Comparison of ENCODE assay signal across 20 cellular contexts in the genomic region with DNA sequence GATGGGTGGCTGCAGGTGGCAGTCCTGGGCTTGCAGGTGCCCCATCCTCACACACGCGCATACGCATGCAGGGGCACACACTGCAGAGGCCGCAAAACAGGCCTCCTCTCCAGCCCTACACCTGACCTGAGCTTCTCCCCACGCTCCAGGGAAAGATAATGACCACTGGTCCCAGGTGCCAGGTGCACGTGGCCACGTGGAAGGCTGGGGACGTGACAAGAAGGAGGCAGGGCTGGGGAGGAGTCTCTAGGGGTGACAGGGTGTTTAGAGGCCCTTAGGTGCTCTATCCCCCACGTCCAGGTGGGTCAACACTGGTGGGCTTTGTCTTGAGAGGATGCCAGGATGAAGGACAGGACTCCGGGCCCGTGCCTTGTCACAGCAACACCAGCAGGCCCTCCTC. TPM values are rescaled to one million over a fixed set of nuclear protein-coding genes. Genes with fewer than 3 reads are reported as not detected.
DNase-seq lines count a peak whose midpoint lies in the region; ATAC-seq, FAIRE-seq and TF ChIP-seq lines count a peak whose summit lies in the region.
"Had no signal": no experiment of that assay in that cellular context is flagged by ENCODE, and none has a peak within 500 bp of the region (broad histone marks: within the 10 kb centered on the region; RNA-seq: fewer than 3 reads in every experiment).

No MANE protein-coding gene starts in this region.

- H3K36me3 Mint-ChIP-seq in WTC11, result peaks cover 8% of the 10 kb centered on the region
- H3K36me3 Mint-ChIP-seq in MCF 10A (ENCODE audit: insufficient read depth, unreplicated experiment), result no peaks in the 10 kb centered on the region

- H3K9me3 Mint-ChIP-seq in WTC11 (peaks cover 9% of the 10 kb centered on the region), MCF 10A (ENCODE audit: unreplicated experiment) (no peaks in the 10 kb centered on the region)
- H3K9me3 Mint-ChIP-seq: CD8-positive, alpha-beta T cell had no signal

- H3K9me3 ChIP-seq in osteoblast (ENCODE audit: low read depth, low read length), result peaks cover 4% of the 10 kb centered on the region
- no peaks in the 10 kb centered on the region for H3K9me3 ChIP-seq in upper lobe of right lung

- H3K36me3 ChIP-seq in osteoblast (ENCODE audit: insufficient read depth, low read length) (no peaks in the 10 kb centered on the region), upper lobe of right lung (no peaks in the 10 kb centered on the region)
- H3K36me3 ChIP-seq: HAP-1 had no signal

- no peak for FAIRE-seq in D721Med (lab: Jason Lieb, UNC)
- FAIRE-seq: GM12878 had no signal

- H3K4me3 ChIP-seq in osteoblast (ENCODE audit: insufficient read depth, low read length) (no peak overlapping the region), upper lobe of right lung (no peak overlapping the region)
- H3K4me3 ChIP-seq: GM12878, GM23248, HAP-1 had no signal

- H2AFZ ChIP-seq in osteoblast (ENCODE audit: low read length), result no peak overlapping the region
- H2AFZ ChIP-seq: GM23248 had no signal

- DNase-seq in WTC11 (ENCODE audit: low spot score) (no peak), osteoblast (ENCODE audit: insufficient read length, low spot score, missing footprints) (peak; percentile 76), upper lobe of right lung (peak; percentile 60), D721Med (ENCODE audit: insufficient read length, low spot score) (no peak), MCF 10A (ENCODE audit: unreplicated experiment) (no peak)
- DNase-seq in activated T-cell treated with anti-CD3 and anti-CD28 coated beads, Interleukin-2, amount 50 U/mL, for 1 hour, result no peak
- DNase-seq: C1 segment of cervical spinal cord; Caco-2; CD4-positive, CD25-positive, alpha-beta regulatory T cell; CD8-positive, alpha-beta T cell; DMS 273 treated with DMSO at 0.1 percent for 48 hours; DMS79; EL; GDM1; GM23248; HFFc6 had no signal

- H3K4me3 Mint-ChIP-seq in WTC11 (no peak overlapping the region), MCF 10A (ENCODE audit: unreplicated experiment) (no peak overlapping the region)
- H3K4me3 Mint-ChIP-seq: CD4-positive, CD25-positive, alpha-beta regulatory T cell; CD8-positive, alpha-beta T cell; HFFc6 had no signal

- POLR2A ChIA-PET in WTC11 (lab: Charles Lee), result no interaction called here
- POLR2A ChIA-PET in MCF 10A (lab: Yijun Ruan, JAX), result no interaction called here

- TF ChIP-seq CTCF in WTC11 (IDR thresholded peaks at IDR 0.05), result no peak
- no peak for TF ChIP-seq CTCF in osteoblast (IDR thresholded peaks at IDR 0.05; ENCODE audit: extremely low read depth, low read depth, low read length)
- TF ChIP-seq CTCF in upper lobe of right lung (IDR thresholded peaks at IDR 0.05), result no peak
- no peak for TF ChIP-seq CTCF in D721Med (IDR thresholded peaks at IDR 0.05; ENCODE audit: insufficient read depth, missing control alignments)
- no peak for TF ChIP-seq CTCF in MCF 10A (IDR thresholded peaks at IDR 0.05; ENCODE audit: unreplicated experiment)

- CTCF ChIA-PET in WTC11 (lab: Charles Lee) (no interaction called here), MCF 10A (lab: Yijun Ruan, JAX) (no interaction called here)

- H3K27me3 ChIP-seq in osteoblast (ENCODE audit: insufficient read depth, low read length), result no peaks in the 10 kb centered on the region
- no peaks in the 10 kb centered on the region for H3K27me3 ChIP-seq in upper lobe of right lung

- H3K27ac Mint-ChIP-seq in WTC11 (peak overlapping the region; percentile 27; the same call in 1 of the 2 replicates), MCF 10A (ENCODE audit: low read depth, unreplicated experiment) (no peak overlapping the region)
- H3K27ac Mint-ChIP-seq: CD4-positive, CD25-positive, alpha-beta regulatory T cell; CD8-positive, alpha-beta T cell; HFFc6 had no signal

- H3K27me3 Mint-ChIP-seq in WTC11 (ENCODE audit: low read depth) (no peaks in the 10 kb centered on the region), MCF 10A (ENCODE audit: insufficient read depth, unreplicated experiment) (peaks cover 25% of the 10 kb centered on the region)

- no TSS peak for BruUV-seq in MCF 10A (replicated peaks; lab: Mats Ljungman, UMichigan)

- no peak overlapping the region for H3K4me2 ChIP-seq in osteoblast (ENCODE audit: insufficient read depth, low read length)

- H4K20me1 ChIP-seq in osteoblast (ENCODE audit: insufficient read depth, low read length), result no peaks in the 10 kb centered on the region

- ATAC-seq in WTC11 (no peak), esophagus mucosa (peak; percentile 23), upper lobe of right lung (peak; percentile 6), HG03175 (IDR thresholded peaks at IDR 0.05; ENCODE audit: unreplicated experiment) (no peak)
- ATAC-seq: CD8-positive, alpha-beta T cell; GM12878 had no signal

- no peaks in the 10 kb centered on the region for H3K79me2 ChIP-seq in osteoblast (ENCODE audit: insufficient read depth, low read length)

- H3K4me1 Mint-ChIP-seq in WTC11, result peaks cover 19% of the 10 kb centered on the region
- peaks cover 6% of the 10 kb centered on the region for H3K4me1 Mint-ChIP-seq in MCF 10A (ENCODE audit: insufficient read depth, unreplicated experiment)

- H3K4me1 ChIP-seq in osteoblast (ENCODE audit: insufficient read depth, low read length) (peaks cover 5% of the 10 kb centered on the region), upper lobe of right lung (peaks cover 2% of the 10 kb centered on the region)

- H3K27ac ChIP-seq in osteoblast (ENCODE audit: low read depth, low read length) (no peak overlapping the region), upper lobe of right lung (no peak overlapping the region)
- H3K27ac ChIP-seq: GM23248 had no signal

- intact Hi-C loops in upper lobe of right lung (cut with DNase I), result no loop called here
- intact Hi-C loops in MCF 10A (cut with micrococcal nuclease), result no loop called here

TF ChIP-seq in WTC11, 78 proteins besides CTCF, POLR2A, EP300 and RAD21:
- TF ChIP-seq, protein P1, sequence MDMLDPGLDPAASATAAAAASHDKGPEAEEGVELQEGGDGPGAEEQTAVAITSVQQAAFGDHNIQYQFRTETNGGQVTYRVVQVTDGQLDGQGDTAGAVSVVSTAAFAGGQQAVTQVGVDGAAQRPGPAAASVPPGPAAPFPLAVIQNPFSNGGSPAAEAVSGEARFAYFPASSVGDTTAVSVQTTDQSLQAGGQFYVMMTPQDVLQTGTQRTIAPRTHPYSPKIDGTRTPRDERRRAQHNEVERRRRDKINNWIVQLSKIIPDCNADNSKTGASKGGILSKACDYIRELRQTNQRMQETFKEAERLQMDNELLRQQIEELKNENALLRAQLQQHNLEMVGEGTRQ (CRISPR knock-in tag; IDR thresholded peaks at IDR 0.05), result no peak
- TF ChIP-seq, protein P2, sequence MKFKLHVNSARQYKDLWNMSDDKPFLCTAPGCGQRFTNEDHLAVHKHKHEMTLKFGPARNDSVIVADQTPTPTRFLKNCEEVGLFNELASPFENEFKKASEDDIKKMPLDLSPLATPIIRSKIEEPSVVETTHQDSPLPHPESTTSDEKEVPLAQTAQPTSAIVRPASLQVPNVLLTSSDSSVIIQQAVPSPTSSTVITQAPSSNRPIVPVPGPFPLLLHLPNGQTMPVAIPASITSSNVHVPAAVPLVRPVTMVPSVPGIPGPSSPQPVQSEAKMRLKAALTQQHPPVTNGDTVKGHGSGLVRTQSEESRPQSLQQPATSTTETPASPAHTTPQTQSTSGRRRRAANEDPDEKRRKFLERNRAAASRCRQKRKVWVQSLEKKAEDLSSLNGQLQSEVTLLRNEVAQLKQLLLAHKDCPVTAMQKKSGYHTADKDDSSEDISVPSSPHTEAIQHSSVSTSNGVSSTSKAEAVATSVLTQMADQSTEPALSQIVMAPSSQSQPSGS (CRISPR knock-in tag; IDR thresholded peaks at IDR 0.05; ENCODE audit: borderline replicate concordance, low read depth), result no peak
- TF ChIP-seq, protein P3, sequence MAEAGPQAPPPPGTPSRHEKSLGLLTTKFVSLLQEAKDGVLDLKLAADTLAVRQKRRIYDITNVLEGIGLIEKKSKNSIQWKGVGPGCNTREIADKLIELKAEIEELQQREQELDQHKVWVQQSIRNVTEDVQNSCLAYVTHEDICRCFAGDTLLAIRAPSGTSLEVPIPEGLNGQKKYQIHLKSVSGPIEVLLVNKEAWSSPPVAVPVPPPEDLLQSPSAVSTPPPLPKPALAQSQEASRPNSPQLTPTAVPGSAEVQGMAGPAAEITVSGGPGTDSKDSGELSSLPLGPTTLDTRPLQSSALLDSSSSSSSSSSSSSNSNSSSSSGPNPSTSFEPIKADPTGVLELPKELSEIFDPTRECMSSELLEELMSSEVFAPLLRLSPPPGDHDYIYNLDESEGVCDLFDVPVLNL (CRISPR knock-in tag; IDR thresholded peaks at IDR 0.05; ENCODE audit: borderline replicate concordance, low read depth), result no peak
- TF ChIP-seq ZNF416 (CRISPR knock-in tag; IDR thresholded peaks at IDR 0.05), result no peak
- no peak for TF ChIP-seq ZNF671 (CRISPR knock-in tag; IDR thresholded peaks at IDR 0.05)
- no peak for TF ChIP-seq GABPB1 (CRISPR knock-in tag; IDR thresholded peaks at IDR 0.05)
- no peak for TF ChIP-seq ZNF396 (CRISPR knock-in tag; IDR thresholded peaks at IDR 0.05; ENCODE audit: borderline replicate concordance)
- TF ChIP-seq, protein P4, sequence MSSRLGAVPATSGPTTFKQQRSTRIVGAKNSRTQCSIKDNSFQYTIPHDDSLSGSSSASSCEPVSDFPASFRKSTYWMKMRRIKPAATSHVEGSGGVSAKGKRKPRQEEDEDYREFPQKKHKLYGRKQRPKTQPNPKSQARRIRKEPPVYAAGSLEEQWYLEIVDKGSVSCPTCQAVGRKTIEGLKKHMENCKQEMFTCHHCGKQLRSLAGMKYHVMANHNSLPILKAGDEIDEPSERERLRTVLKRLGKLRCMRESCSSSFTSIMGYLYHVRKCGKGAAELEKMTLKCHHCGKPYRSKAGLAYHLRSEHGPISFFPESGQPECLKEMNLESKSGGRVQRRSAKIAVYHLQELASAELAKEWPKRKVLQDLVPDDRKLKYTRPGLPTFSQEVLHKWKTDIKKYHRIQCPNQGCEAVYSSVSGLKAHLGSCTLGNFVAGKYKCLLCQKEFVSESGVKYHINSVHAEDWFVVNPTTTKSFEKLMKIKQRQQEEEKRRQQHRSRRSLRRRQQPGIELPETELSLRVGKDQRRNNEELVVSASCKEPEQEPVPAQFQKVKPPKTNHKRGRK (CRISPR knock-in tag; IDR thresholded peaks at IDR 0.05; ENCODE audit: borderline replicate concordance), result no peak
- no peak for TF ChIP-seq JUN (CRISPR knock-in tag; IDR thresholded peaks at IDR 0.05)
- no peak for TF ChIP-seq TEAD1 (CRISPR knock-in tag; IDR thresholded peaks at IDR 0.05)
- TF ChIP-seq JAZF1 (CRISPR knock-in tag; IDR thresholded peaks at IDR 0.05), result no peak

RNA-seq across cellular contexts. Expression of a gene that starts 23.5 kb away (rescaled TPM):
- total RNA-seq in WTC11 (2021) (18.4 to 28.1 TPM (median 20.3 TPM) in 3 replicates), esophagus mucosa (23.9 TPM), osteoblast (29.3 and 30.4 TPM in 2 replicates), upper lobe of right lung (76.4 TPM), MCF 10A (2022) (31.8 and 34.0 TPM in 2 replicates)

RNA-seq across cellular contexts. Expression of a gene that starts 38.4 kb away (rescaled TPM):
- 80.1 to 83.6 TPM (median 82.3 TPM) in 3 replicates for total RNA-seq in WTC11 (2021)
- 62.7 TPM for total RNA-seq in esophagus mucosa
- 45.7 and 51.0 TPM in 2 replicates for total RNA-seq in osteoblast
- 36.3 TPM for total RNA-seq in upper lobe of right lung
- 80.2 and 96.5 TPM in 2 replicates for total RNA-seq in MCF 10A (2022)

RNA-seq across cellular contexts. Expression of a gene that starts 38.5 kb away (rescaled TPM):
- 17.8 to 22.5 TPM (median 19.3 TPM) in 3 replicates for total RNA-seq in WTC11 (2021)
- 12.6 TPM for total RNA-seq in esophagus mucosa
- total RNA-seq in osteoblast, result 10.9 and 11.8 TPM in 2 replicates
- total RNA-seq in upper lobe of right lung, result 20.3 TPM
- total RNA-seq in MCF 10A (2022), result 19.8 and 29.4 TPM in 2 replicates

Comparison
In these comparisons a context has a peak if more than half of its experiments do, and no peak if none do; other contexts are left out.
1. ATAC-seq: peak in esophagus mucosa (single experiment) and upper lobe of right lung (single experiment); none in WTC11 (single experiment) and HG03175 (single experiment).
2. DNase-seq: peak in osteoblast (single experiment) and upper lobe of right lung (single experiment); none in WTC11 (single experiment), D721Med (single experiment), MCF 10A (single experiment) and activated T-cell treated with anti-CD3 and anti-CD28 coated beads, Interleukin-2, amount 50 U/mL, for 1 hour (single experiment).